In the genomic region with DNA sequence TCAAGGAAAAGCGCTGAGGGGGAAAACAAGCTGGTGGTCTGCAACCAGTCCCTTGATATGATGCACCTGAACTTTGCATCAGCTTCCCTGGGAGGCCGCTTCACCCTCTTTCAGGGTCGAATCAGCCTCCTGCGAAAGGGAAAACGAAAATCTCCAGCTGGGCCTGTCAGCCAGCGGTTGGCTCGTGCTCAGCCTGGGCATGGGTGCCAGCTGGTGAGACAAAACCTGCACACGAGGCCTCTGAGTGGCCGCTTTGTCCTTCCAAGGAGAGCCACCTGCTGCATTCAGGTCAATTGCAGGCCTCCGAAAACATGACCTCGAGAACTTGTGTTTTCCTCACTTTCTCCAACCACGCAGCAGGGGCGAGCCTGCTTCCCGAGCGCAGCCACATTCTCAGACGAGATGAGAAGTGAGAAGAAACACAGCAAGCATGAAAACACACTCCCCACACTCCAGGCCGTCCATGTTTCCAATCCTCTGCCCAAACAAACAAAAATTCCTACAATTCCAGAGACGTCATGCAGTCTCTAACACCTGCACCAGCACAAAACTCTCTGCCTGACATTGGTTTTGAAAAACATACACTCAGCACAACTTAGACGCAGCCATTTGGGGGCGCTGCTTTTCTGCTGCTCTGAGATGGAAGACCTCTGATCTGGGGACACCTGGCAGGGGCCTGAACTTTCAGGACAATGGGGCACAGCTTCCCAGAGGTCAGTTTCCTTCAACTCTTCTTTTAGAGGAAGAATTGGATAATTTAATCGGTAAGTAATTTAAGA, we compare ENCODE assay signal across 1 cellular context.
TF ChIP-seq lines count a peak whose summit lies in the region.

No MANE protein-coding gene starts in this region.

TF ChIP-seq in H1, 55 proteins besides CTCF, POLR2A, EP300 and RAD21:
- TF ChIP-seq YY1 (IDR thresholded peaks at IDR 0.05; ENCODE audit: low read depth, low read length) (0 out of 2 replicates have a peak, but pooled peaks have one; percentile 11), ZNF274 (IDR thresholded peaks at IDR 0.05; ENCODE audit: borderline replicate concordance, extremely low read depth, low read length) (no peak), SIX5 (IDR thresholded peaks at IDR 0.05; ENCODE audit: low read depth, low read length) (no peak), TCF12 (IDR thresholded peaks at IDR 0.05; ENCODE audit: low read depth, low read length) (0 out of 2 replicates have a peak, but pooled peaks have one; percentile 41)
